In the genomic region with DNA sequence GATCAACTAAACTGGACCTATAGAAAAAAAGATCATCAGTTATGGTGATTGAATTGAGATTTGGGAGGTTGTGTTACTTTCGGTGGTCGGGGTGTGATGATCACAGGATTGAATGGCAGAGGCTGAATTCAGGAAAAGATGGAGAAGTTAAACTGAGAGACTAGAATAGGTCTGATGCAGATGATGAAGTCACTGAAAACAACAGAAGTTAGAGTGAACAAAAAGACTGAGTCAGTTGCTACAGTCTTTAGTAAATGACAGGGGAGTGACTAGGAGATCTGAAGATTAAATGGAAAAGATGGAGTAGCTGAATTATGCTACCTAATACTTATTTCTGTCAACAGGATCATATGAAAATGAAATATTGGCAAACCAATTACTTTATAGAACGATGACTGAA, we compare ENCODE assay signal across 18 cellular contexts.
DNase-seq lines count a peak whose midpoint lies in the region; ATAC-seq, FAIRE-seq and TF ChIP-seq lines count a peak whose summit lies in the region.
"Had no signal": no experiment of that assay in that cellular context is flagged by ENCODE, and none has a peak within 500 bp of the region (broad histone marks: within the 10 kb centered on the region; RNA-seq: fewer than 3 reads in every experiment).

No MANE protein-coding gene starts in this region.

- no peaks in the 10 kb centered on the region for H3K27me3 ChIP-seq in mesenchymal stem cell (ENCODE audit: control insufficient read depth in 1 of 2, insufficient read depth in 1 of 2, low read length in 2 of 2)

- FAIRE-seq in A549 (lab: Jason Lieb, UNC): peak; percentile 76
- FAIRE-seq: GM12892, H1 had no signal

- no peaks in the 10 kb centered on the region for H3K4me1 Mint-ChIP-seq in activated T-helper 17 cell treated with anti-CD3 and anti-CD28 coated beads, Interleukin-2, amount 50 U/mL, for 72 hours
- peaks cover under 1% of the 10 kb centered on the region for H3K4me1 Mint-ChIP-seq in T-helper 17 cell
- H3K4me1 Mint-ChIP-seq: CD4-positive, alpha-beta memory T cell had no signal

- H3K23ac ChIP-seq in mesenchymal stem cell (ENCODE audit: low read length in 2 of 2): no peak overlapping the region

- H3K18ac ChIP-seq in mesenchymal stem cell (ENCODE audit: low read depth in 1 of 2, low read length in 2 of 2): no peak overlapping the region

- CTCF ChIA-PET in A549 (lab: Yijun Ruan, JAX): no interaction called here
- CTCF ChIA-PET in HEK293 (lab: Yijun Ruan, JAX): no interaction called here

- H3K4me1 ChIP-seq in A549 (no peaks in the 10 kb centered on the region), HEK293 (ENCODE audit: control insufficient read depth, insufficient read depth, low read length) (no peaks in the 10 kb centered on the region), mesenchymal stem cell (ENCODE audit: control insufficient read depth, insufficient read depth, low read depth, low read length) (no peaks in the 10 kb centered on the region)

- no peak overlapping the region for H3K14ac ChIP-seq in mesenchymal stem cell (ENCODE audit: low read length in 2 of 2)

- no peaks in the 10 kb centered on the region for H3K36me3 Mint-ChIP-seq in activated T-helper 17 cell treated with anti-CD3 and anti-CD28 coated beads, Interleukin-2, amount 50 U/mL, for 72 hours (ENCODE audit: low read depth)
- peaks cover under 1% of the 10 kb centered on the region for H3K36me3 Mint-ChIP-seq in T-helper 17 cell (ENCODE audit: low read depth)
- H3K36me3 Mint-ChIP-seq: CD4-positive, alpha-beta memory T cell had no signal

- H4K8ac ChIP-seq in mesenchymal stem cell (ENCODE audit: low read length): no peak overlapping the region

- H3K4me2 ChIP-seq in A549: no peak overlapping the region
- no peak overlapping the region for H3K4me2 ChIP-seq in mesenchymal stem cell (ENCODE audit: low read length, poor library complexity, severe bottlenecking)

- TF ChIP-seq EP300 in A549 (IDR thresholded peaks at IDR 0.05): no peak

- H2AK5ac ChIP-seq in mesenchymal stem cell (ENCODE audit: low read length, severe bottlenecking): no peak overlapping the region

- POLR2A ChIA-PET in A549 (lab: Yijun Ruan, JAX) (no interaction called here), HEK293 (lab: Yijun Ruan, JAX) (no interaction called here)

- no peak overlapping the region for H4K91ac ChIP-seq in mesenchymal stem cell (ENCODE audit: low read length)

- H3K27ac ChIP-seq in A549 (no peak overlapping the region), HEK293 (ENCODE audit: extremely low read depth, low read depth, low read length) (no peak overlapping the region), mesenchymal stem cell (ENCODE audit: low read length, poor library complexity, severe bottlenecking) (no peak overlapping the region)
- H3K27ac ChIP-seq: GM23248 had no signal

- no peak for TF ChIP-seq RAD21 in A549 (conservative IDR thresholded peaks at IDR 0.05 in 1 of 2, IDR thresholded peaks at IDR 0.05 in 1 of 2)

- DNase-seq in A549 (ENCODE audit: low read depth in 1 of 2, low spot score in 1 of 2) (no peak), T-helper 17 cell (no peak), NOMO-1 treated with dmso at 0.1 percent for 144 hours (lab: John Stamatoyannopoulos, UW; ENCODE audit: unreplicated experiment) (no peak), mesenchymal stem cell (no peak)
- DNase-seq: 8988T; C1 segment of cervical spinal cord; Calu3; CD4-positive, alpha-beta memory T cell; COR-L47; DMS153; DND-41; GM23248; H7; HCEC 1CT had no signal

- no peak for TF ChIP-seq CTCF in A549 (IDR thresholded peaks at IDR 0.05)
- no peak for TF ChIP-seq CTCF in HEK293 (tag by site-specific recombination; IDR thresholded peaks at IDR 0.05)

- no peak overlapping the region for H3K4me3 Mint-ChIP-seq in activated T-helper 17 cell treated with anti-CD3 and anti-CD28 coated beads, Interleukin-2, amount 50 U/mL, for 72 hours
- H3K4me3 Mint-ChIP-seq in T-helper 17 cell: no peak overlapping the region
- H3K4me3 Mint-ChIP-seq: CD4-positive, alpha-beta memory T cell had no signal

- H3K4me3 ChIP-seq in A549 (no peak overlapping the region), HEK293 (ENCODE audit: low read depth, low read length) (no peak overlapping the region), mesenchymal stem cell (ENCODE audit: insufficient read depth in 1 of 2, low read depth in 1 of 2, low read length in 2 of 2) (no peak overlapping the region)
- H3K4me3 ChIP-seq: GM23248 had no signal

- H2BK12ac ChIP-seq in mesenchymal stem cell (ENCODE audit: low read length in 2 of 2): no peak overlapping the region

- no peaks in the 10 kb centered on the region for H3K27me3 Mint-ChIP-seq in activated T-helper 17 cell treated with anti-CD3 and anti-CD28 coated beads, Interleukin-2, amount 50 U/mL, for 72 hours
- no peaks in the 10 kb centered on the region for H3K27me3 Mint-ChIP-seq in T-helper 17 cell
- H3K27me3 Mint-ChIP-seq: CD4-positive, alpha-beta memory T cell had no signal

- no peak overlapping the region for H2BK5ac ChIP-seq in mesenchymal stem cell (ENCODE audit: low read depth, low read length, poor library complexity, severe bottlenecking)

- no peak overlapping the region for H2BK120ac ChIP-seq in mesenchymal stem cell (ENCODE audit: low read depth, low read length)

- WGBS in A549 (ENCODE audit: missing lambda C conversion rate): 85% methylated on average over 3 of the region's 3 CpGs
- 94% methylated on average over 2 of the region's 3 CpGs for WGBS in mesenchymal stem cell

- H3K9me3 ChIP-seq in A549: no peaks in the 10 kb centered on the region
- H3K9me3 ChIP-seq in HEK293 (ENCODE audit: control insufficient read depth, insufficient read depth, low read depth, low read length): no peaks in the 10 kb centered on the region
- H3K9me3 ChIP-seq in T-helper 17 cell (ENCODE audit: control insufficient read depth, low read length, poor library complexity, severe bottlenecking): no peaks in the 10 kb centered on the region
- H3K9me3 ChIP-seq in mesenchymal stem cell (ENCODE audit: control insufficient read depth, low read length): no peaks in the 10 kb centered on the region

- H2BK15ac ChIP-seq in mesenchymal stem cell (ENCODE audit: low read depth, poor library complexity, severe bottlenecking): no peak overlapping the region

- H3K79me1 ChIP-seq in mesenchymal stem cell (replicated peaks; ENCODE audit: low read length, poor library complexity, severe bottlenecking): no peaks in the 10 kb centered on the region

- no peak overlapping the region for H3K27ac Mint-ChIP-seq in activated T-helper 17 cell treated with anti-CD3 and anti-CD28 coated beads, Interleukin-2, amount 50 U/mL, for 72 hours
- H3K27ac Mint-ChIP-seq in T-helper 17 cell: no peak overlapping the region
- H3K27ac Mint-ChIP-seq: CD4-positive, alpha-beta memory T cell had no signal

- no peak overlapping the region for H3K9ac ChIP-seq in mesenchymal stem cell (ENCODE audit: low read length)
- H3K9ac ChIP-seq: GM23248 had no signal

- ATAC-seq in A549 (no peak), T-helper 17 cell (no peak)
- ATAC-seq in activated T-helper 17 cell treated with anti-CD3 and anti-CD28 coated beads, Interleukin-2, amount 50 U/mL, for 72 hours (replicated peaks): peak; percentile 75

- H3K4ac ChIP-seq in mesenchymal stem cell (ENCODE audit: low read depth in 1 of 2, low read length in 2 of 2): no peak overlapping the region

- H3K36me3 ChIP-seq in HEK293 (ENCODE audit: control insufficient read depth in 2 of 2, insufficient read depth in 1 of 2, low read length in 2 of 2) (no peaks in the 10 kb centered on the region), mesenchymal stem cell (ENCODE audit: control insufficient read depth in 1 of 2, insufficient read depth in 2 of 2, low read depth in 1 of 2, low read length in 2 of 2) (no peaks in the 10 kb centered on the region)

- no peak for TF ChIP-seq POLR2A in A549 (IDR thresholded peaks at IDR 0.05; ENCODE audit: low read length)

- H2AFZ ChIP-seq in mesenchymal stem cell (ENCODE audit: low read depth, low read length): no peak overlapping the region
- H2AFZ ChIP-seq: GM23248 had no signal

- H3K9me3 Mint-ChIP-seq in activated T-helper 17 cell treated with anti-CD3 and anti-CD28 coated beads, Interleukin-2, amount 50 U/mL, for 72 hours: no peaks in the 10 kb centered on the region
- H3K9me3 Mint-ChIP-seq: CD4-positive, alpha-beta memory T cell had no signal

TF ChIP-seq in A549, 52 proteins besides CTCF, POLR2A, EP300 and RAD21:
- TF ChIP-seq, protein P1, sequence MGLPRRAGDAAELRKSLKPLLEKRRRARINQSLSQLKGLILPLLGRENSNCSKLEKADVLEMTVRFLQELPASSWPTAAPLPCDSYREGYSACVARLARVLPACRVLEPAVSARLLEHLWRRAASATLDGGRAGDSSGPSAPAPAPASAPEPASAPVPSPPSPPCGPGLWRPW (IDR thresholded peaks at IDR 0.05): no peak
- TF ChIP-seq KDM5A (IDR thresholded peaks at IDR 0.05) (no peak), ZC3H11A (IDR thresholded peaks at IDR 0.05) (no peak), PHF8 (IDR thresholded peaks at IDR 0.05; ENCODE audit: borderline replicate concordance, low read depth) (no peak)

TF ChIP-seq in HEK293, 187 proteins besides CTCF, POLR2A, EP300 and RAD21 (continues in another document):
- TF ChIP-seq OSR2 (tag by site-specific recombination; IDR thresholded peaks at IDR 0.05) (peak; percentile 81), ZNF335 (tag by site-specific recombination; conservative IDR thresholded peaks at IDR 0.05) (no peak), HOXA7 (CRISPR knock-in tag; IDR thresholded peaks at IDR 0.05; ENCODE audit: borderline replicate concordance) (no peak), ZNF214 (tag by site-specific recombination; IDR thresholded peaks at IDR 0.05; ENCODE audit: borderline replicate concordance) (no peak), KLF1 (tag by site-specific recombination; IDR thresholded peaks at IDR 0.05) (no peak)
- TF ChIP-seq, protein P2, sequence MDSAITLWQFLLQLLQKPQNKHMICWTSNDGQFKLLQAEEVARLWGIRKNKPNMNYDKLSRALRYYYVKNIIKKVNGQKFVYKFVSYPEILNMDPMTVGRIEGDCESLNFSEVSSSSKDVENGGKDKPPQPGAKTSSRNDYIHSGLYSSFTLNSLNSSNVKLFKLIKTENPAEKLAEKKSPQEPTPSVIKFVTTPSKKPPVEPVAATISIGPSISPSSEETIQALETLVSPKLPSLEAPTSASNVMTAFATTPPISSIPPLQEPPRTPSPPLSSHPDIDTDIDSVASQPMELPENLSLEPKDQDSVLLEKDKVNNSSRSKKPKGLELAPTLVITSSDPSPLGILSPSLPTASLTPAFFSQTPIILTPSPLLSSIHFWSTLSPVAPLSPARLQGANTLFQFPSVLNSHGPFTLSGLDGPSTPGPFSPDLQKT (IDR thresholded peaks at IDR 0.05; ENCODE audit: borderline replicate concordance, low read depth, low read length): no peak
- TF ChIP-seq, protein P3, sequence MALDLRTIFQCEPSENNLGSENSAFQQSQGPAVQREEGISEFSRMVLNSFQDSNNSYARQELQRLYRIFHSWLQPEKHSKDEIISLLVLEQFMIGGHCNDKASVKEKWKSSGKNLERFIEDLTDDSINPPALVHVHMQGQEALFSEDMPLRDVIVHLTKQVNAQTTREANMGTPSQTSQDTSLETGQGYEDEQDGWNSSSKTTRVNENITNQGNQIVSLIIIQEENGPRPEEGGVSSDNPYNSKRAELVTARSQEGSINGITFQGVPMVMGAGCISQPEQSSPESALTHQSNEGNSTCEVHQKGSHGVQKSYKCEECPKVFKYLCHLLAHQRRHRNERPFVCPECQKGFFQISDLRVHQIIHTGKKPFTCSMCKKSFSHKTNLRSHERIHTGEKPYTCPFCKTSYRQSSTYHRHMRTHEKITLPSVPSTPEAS (tag by site-specific recombination; IDR thresholded peaks at IDR 0.05): no peak
